1 cellular context compared by ENCODE assay signal in genomic region chr2:86201951-86202692, GRCh38.
TF ChIP-seq lines count a peak whose summit lies in the region.

No MANE protein-coding gene starts in this region.

TF ChIP-seq in HepG2, 621 proteins besides CTCF, POLR2A, EP300 and RAD21:
- peak; percentile 14 to 30; a peak in 1 of 4 replicates for TF ChIP-seq MAFK (conservative IDR thresholded peaks at IDR 0.05 in 1 of 2, IDR thresholded peaks at IDR 0.05 in 1 of 2; ENCODE audit: low read length in 2 of 2)
- TF ChIP-seq ZSCAN30 (CRISPR knock-in tag; IDR thresholded peaks at IDR 0.05) = no peak
- no peak for TF ChIP-seq HMG20A (CRISPR knock-in tag; IDR thresholded peaks at IDR 0.05; ENCODE audit: borderline replicate concordance)
- no peak for TF ChIP-seq ZNF646 (CRISPR knock-in tag; IDR thresholded peaks at IDR 0.05)
